33 cellular contexts compared by ENCODE assay signal in the genomic region with DNA sequence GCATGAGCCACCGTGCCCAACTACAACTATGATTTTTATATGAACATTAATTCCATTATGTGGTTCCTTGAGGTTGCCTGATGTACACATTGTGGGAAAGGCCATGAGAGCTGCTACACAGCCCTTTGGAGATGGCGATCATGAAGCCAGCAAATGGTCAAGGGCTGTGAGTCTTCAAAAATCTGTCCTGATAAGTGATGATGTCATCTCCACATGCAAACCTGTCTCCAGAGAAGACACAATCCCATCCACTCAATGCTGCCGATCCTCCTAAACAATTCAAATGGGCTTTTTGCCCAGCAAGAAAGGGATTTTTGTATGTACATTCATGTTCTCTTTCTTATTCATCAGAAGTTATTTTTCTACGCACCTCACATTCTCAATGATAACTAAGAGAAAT. TPM values are rescaled to one million over a fixed set of nuclear protein-coding genes. Genes with fewer than 3 reads are reported as not detected.
"Had no signal": no experiment of that assay in that cellular context is flagged by ENCODE, and none has a peak within 500 bp of the region (broad histone marks: within the 10 kb centered on the region; RNA-seq: fewer than 3 reads in every experiment).

No MANE protein-coding gene starts in this region.

- H3K4me1 ChIP-seq: ascending aorta had no signal

- H3K27me3 ChIP-seq: ascending aorta, cardiac muscle cell had no signal

- H3K9me3 ChIP-seq: ascending aorta had no signal

- H3K27ac ChIP-seq: ascending aorta, cardiac muscle cell, VCaP had no signal

- H3K4me3 ChIP-seq: ascending aorta, cardiac muscle cell had no signal

- DNase-seq: activated B cell treated with CpG ODN at 0.5 μM for 24 hours; activated CD4-positive, alpha-beta memory T cell treated with anti-CD3 and anti-CD28 coated beads for 36 hours; activated CD4-positive, alpha-beta T cell treated with anti-CD3 and anti-CD28 coated beads for 4 hours; activated CD4-positive, alpha-beta T cell treated with anti-CD3 and anti-CD28 coated beads, Interleukin-2, amount 10 ng/mL, durations not matched to agents 24 days and 14 days; activated CD4-positive, alpha-beta T cell treated with anti-CD3 and anti-CD28 coated beads, Interleukin-2, amount 50 U/mL, for 1 hour; activated CD4-positive, alpha-beta T cell treated with anti-CD3 and anti-CD28 coated beads, Interleukin-2, amount 50 U/mL, for 4 hours; activated CD4-positive, CD25-positive, alpha-beta regulatory T cell treated with anti-CD3 and anti-CD28 coated beads, Interleukin-2, amount 50 U/mL, for 72 hours; activated CD8-positive, alpha-beta memory T cell treated with anti-CD3 and anti-CD28 coated beads, Interleukin-2, amount 10 ng/mL, durations not matched to agents 7 days and 5 days; activated CD8-positive, alpha-beta T cell treated with anti-CD3 and anti-CD28 coated beads for 36 hours; activated gamma-delta T cell; activated naive CD4-positive, alpha-beta T cell treated with anti-CD3 and anti-CD28 coated beads, Interleukin-2, amount 10 ng/mL, durations not matched to agents 7 days and 5 days; activated naive CD4-positive, alpha-beta T cell treated with Interleukin-2 at 50 U/mL for 16 hours; activated naive CD8-positive, alpha-beta T cell treated with anti-CD3 and anti-CD28 coated beads, Interleukin-2, amount 10 ng/mL, durations not matched to agents 7 days and 5 days; activated naive CD8-positive, alpha-beta T cell treated with anti-CD3 and anti-CD28 coated beads, Interleukin-2, amount 50 U/mL, for 24 hours; activated T-cell treated with anti-CD3 and anti-CD28 coated beads for 4 hours; activated T-cell treated with anti-CD3 and anti-CD28 coated beads, Interleukin-2, amount 50 U/mL, for 1 hour; activated T-cell treated with anti-CD3 and anti-CD28 coated beads, Interleukin-2, amount 50 U/mL, for 4 hours; activated T-cell treated with anti-CD3 and anti-CD28 coated beads, Interleukin-2, amount 50 U/mL, for 72 hours; amygdala; anterior cingulate cortex; caudate nucleus; cerebellar nuclear complex; T-helper 1 cell; T-helper 2 cell; T-helper 9 cell had no signal

- H3K36me3 ChIP-seq: ascending aorta, cardiac muscle cell had no signal

- FAIRE-seq: bronchial epithelial cell, TTC549 had no signal

- ATAC-seq: activated CD8-positive, alpha-beta memory T cell treated with anti-CD3 and anti-CD28 coated beads, Interleukin-2, amount 10 ng/mL, durations not matched to agents 7 days and 5 days; activated CD8-positive, alpha-beta T cell treated with anti-CD3 and anti-CD28 coated beads for 36 hours; activated naive CD8-positive, alpha-beta T cell treated with anti-CD3 and anti-CD28 coated beads, Interleukin-2, amount 50 U/mL, for 24 hours; activated T-cell treated with anti-CD3 and anti-CD28 coated beads, Interleukin-2, amount 50 U/mL, for 4 hours; activated T-cell treated with anti-CD3 and anti-CD28 coated beads, Interleukin-2, amount 50 U/mL, for 72 hours; activated T-helper 17 cell treated with anti-CD3 and anti-CD28 coated beads, Interleukin-2, amount 50 U/mL, for 72 hours had no signal

RNA-seq across cellular contexts. Expression of a gene that starts 17.6 kb away (rescaled TPM):
- total RNA-seq: activated B cell treated with CpG ODN at 0.5 μM for 24 hours; activated CD4-positive, alpha-beta memory T cell treated with anti-CD3 and anti-CD28 coated beads for 36 hours; activated CD4-positive, alpha-beta T cell treated with anti-CD3 and anti-CD28 coated beads, Interleukin-2, amount 10 ng/mL, durations not matched to agents 24 days and 14 days; activated CD8-positive, alpha-beta memory T cell treated with anti-CD3 and anti-CD28 coated beads, Interleukin-2, amount 10 ng/mL, durations not matched to agents 7 days and 5 days; activated CD8-positive, alpha-beta T cell treated with anti-CD3 and anti-CD28 coated beads for 36 hours; activated T-cell treated with anti-CD3 and anti-CD28 coated beads, Interleukin-2, amount 50 U/mL, for 72 hours; activated T-helper 1 cell treated with anti-CD3 and anti-CD28 coated beads, Interleukin-12 subunit alpha, Interleukin-12 subunit beta, Interleukin-2, Interleukin-4 antibody, amounts not matched to agents 30 ng/mL and 10 ng/mL and 1 ng/mL, durations not matched to agents 14 hours and 24 hours and 36 hours; activated T-helper 17 cell treated with anti-CD3 and anti-CD28 coated beads, Interleukin-2, amount 50 U/mL, for 72 hours; bronchial epithelial cell; cardiac muscle cell; chondrocyte had no signal
- polyA plus RNA-seq: cardiac muscle cell had no signal

RNA-seq across cellular contexts. Expression of a gene that starts 35.0 kb away (rescaled TPM):
- total RNA-seq: bronchial epithelial cell, cardiac muscle cell, chondrocyte had no signal
- polyA plus RNA-seq: cardiac muscle cell had no signal
